14 cellular contexts compared by ENCODE assay signal in genomic region chr3:111782943-111783342, GRCh38.
DNase-seq lines count a peak whose midpoint lies in the region; ATAC-seq and TF ChIP-seq lines count a peak whose summit lies in the region.
"Had no signal": no experiment of that assay in that cellular context is flagged by ENCODE, and none has a peak within 500 bp of the region (broad histone marks: within the 10 kb centered on the region; RNA-seq: fewer than 3 reads in every experiment).

No MANE protein-coding gene starts in this region.

- H3K4me1 ChIP-seq in adipocyte (ENCODE audit: control insufficient read depth, insufficient read depth, low read length) (peaks cover 51% of the 10 kb centered on the region), gastroesophageal sphincter (peaks cover 4 to 20% (median 4%) of the 10 kb centered on the region in 3 donors), muscle layer of colon (ENCODE audit: insufficient read depth, low read length) (peaks cover 3% of the 10 kb centered on the region), tibial nerve (peaks cover 0 to 53% (median 21%) of the 10 kb centered on the region in 4 donors)
- H3K4me1 ChIP-seq: BLaER1 had no signal

- H3K9me3 ChIP-seq in adipocyte (ENCODE audit: control insufficient read depth, low read length) = no peaks in the 10 kb centered on the region
- H3K9me3 ChIP-seq in gastroesophageal sphincter = no peaks in the 10 kb centered on the region
- H3K9me3 ChIP-seq in muscle layer of colon (ENCODE audit: low read length) = no peaks in the 10 kb centered on the region
- no peaks in the 10 kb centered on the region for H3K9me3 ChIP-seq in tibial nerve
- H3K9me3 ChIP-seq: BLaER1 had no signal

- peak overlapping the region; percentile 26 for H3K4me3 ChIP-seq in adipocyte (ENCODE audit: low read length)
- H3K4me3 ChIP-seq in gastroesophageal sphincter = no peak overlapping the region
- no peak overlapping the region for H3K4me3 ChIP-seq in muscle layer of colon (ENCODE audit: low read depth in 1 of 2, low read length in 2 of 2)
- no peak overlapping the region for H3K4me3 ChIP-seq in tibial nerve
- H3K4me3 ChIP-seq: BLaER1 had no signal

- TF ChIP-seq CTCF in gastroesophageal sphincter (IDR thresholded peaks at IDR 0.05) (no peak), tibial nerve (IDR thresholded peaks at IDR 0.05) (no peak)

- peak; percentile 29 for ATAC-seq in gastroesophageal sphincter
- no peak for ATAC-seq in GM19395 (IDR thresholded peaks at IDR 0.05; ENCODE audit: unreplicated experiment)
- ATAC-seq: PC-3 had no signal

- H3K27me3 ChIP-seq in adipocyte (replicated peaks; ENCODE audit: control insufficient read depth, insufficient read depth, low read length) (no peaks in the 10 kb centered on the region), gastroesophageal sphincter (no peaks in the 10 kb centered on the region), muscle layer of colon (ENCODE audit: control insufficient read depth in 1 of 2, insufficient read depth in 2 of 2, low read length in 2 of 2) (no peaks in the 10 kb centered on the region), tibial nerve (no peaks in the 10 kb centered on the region)
- H3K27me3 ChIP-seq: BLaER1 had no signal

- 49 to 81% methylated on average over 2 of the region's 2 CpGs for WGBS in gastroesophageal sphincter (ENCODE audit: low coverage in 1 of 2), 2 donors
- WGBS in tibial nerve, 2 donors = 39 to 44% methylated on average over 2 of the region's 2 CpGs

- peak overlapping the region in 2 of 4 donors; percentile 51 to 56 for H3K27ac ChIP-seq in gastroesophageal sphincter
- H3K27ac ChIP-seq in muscle layer of colon (ENCODE audit: low read depth, low read length) = peak overlapping the region; percentile 14
- peak overlapping the region in 3 of 4 donors; percentile 21 to 88 (median 66) for H3K27ac ChIP-seq in tibial nerve
- H3K27ac ChIP-seq: BLaER1 had no signal

- H3K9ac ChIP-seq in adipocyte (ENCODE audit: low read length) (peak overlapping the region; percentile 66), muscle layer of colon (ENCODE audit: low read length) (no peak overlapping the region)
- H3K9ac ChIP-seq: BLaER1 had no signal

- no peaks in the 10 kb centered on the region for H3K36me3 ChIP-seq in adipocyte (ENCODE audit: control insufficient read depth, insufficient read depth, low read length, severe bottlenecking)
- no peaks in the 10 kb centered on the region for H3K36me3 ChIP-seq in gastroesophageal sphincter
- H3K36me3 ChIP-seq in muscle layer of colon (ENCODE audit: insufficient read depth, low read length) = no peaks in the 10 kb centered on the region
- no peaks in the 10 kb centered on the region for H3K36me3 ChIP-seq in tibial nerve
- H3K36me3 ChIP-seq: BLaER1 had no signal

- TF ChIP-seq EP300 in gastroesophageal sphincter (IDR thresholded peaks at IDR 0.05) (no peak), tibial nerve (IDR thresholded peaks at IDR 0.05) (peak in 1 of 2 donors; percentile 36)

- DNase-seq in adipocyte (ENCODE audit: low read depth) (peak; percentile 40), tibial nerve (ENCODE audit: low spot score in 2 of 2) (no peak), NCI-H2081 treated with DMSO at 0.1 percent for 48 hours (lab: John Stamatoyannopoulos, UW) (no peak), UCSD-AML1 (lab: John Stamatoyannopoulos, UW; ENCODE audit: unreplicated experiment) (no peak)
- DNase-seq: CD8-positive, alpha-beta memory T cell; HFFc6; NCI-H1436 treated with DMSO at 0.1 percent for 48 hours; NCI-H2227 treated with DMSO at 0.1 percent for 48 hours; NCI-H526 treated with DMSO at 0.1 percent for 48 hours; PC-3 had no signal

- TF ChIP-seq POLR2A in gastroesophageal sphincter (IDR thresholded peaks at IDR 0.05) (no peak), tibial nerve (IDR thresholded peaks at IDR 0.05) (no peak)
